9 cellular contexts compared by ENCODE assay signal in genomic region chr9:128733256-128733655, GRCh38. TPM values are rescaled to one million over a fixed set of nuclear protein-coding genes. Genes with fewer than 3 reads are reported as not detected.
DNase-seq lines count a peak whose midpoint lies in the region; ATAC-seq and TF ChIP-seq lines count a peak whose summit lies in the region.
"Had no signal": no experiment of that assay in that cellular context is flagged by ENCODE, and none has a peak within 500 bp of the region (broad histone marks: within the 10 kb centered on the region; RNA-seq: fewer than 3 reads in every experiment).

No MANE protein-coding gene starts in this region.

- no peak overlapping the region for H2BK15ac ChIP-seq in H9 (ENCODE audit: low read depth, low read length)

- H3K9me2 ChIP-seq in hepatocyte (replicated peaks; ENCODE audit: insufficient read depth): no peaks in the 10 kb centered on the region

- H4K5ac ChIP-seq in H9 (ENCODE audit: insufficient read length, low read depth, low read length): no peak overlapping the region

- H3K4me3 ChIP-seq in BJ (ENCODE audit: low read depth, low read length): no peak overlapping the region
- no peak overlapping the region for H3K4me3 ChIP-seq in astrocyte of the cerebellum (ENCODE audit: low read depth, low read length)
- H3K4me3 ChIP-seq in hepatocyte: no peak overlapping the region
- no peak overlapping the region for H3K4me3 ChIP-seq in sigmoid colon

- no peaks in the 10 kb centered on the region for H3K9me3 Mint-ChIP-seq in H9
- H3K9me3 Mint-ChIP-seq: naive thymus-derived CD8-positive, alpha-beta T cell had no signal

- H4K20me1 ChIP-seq in H9 (ENCODE audit: control insufficient read depth, insufficient read depth, insufficient read length): no peaks in the 10 kb centered on the region
- no peaks in the 10 kb centered on the region for H4K20me1 ChIP-seq in hepatocyte (ENCODE audit: insufficient read depth, poor library complexity, severe bottlenecking)

- no peak for TF ChIP-seq POLR2A in sigmoid colon (IDR thresholded peaks at IDR 0.05)

- H3K9ac ChIP-seq in H9 (ENCODE audit: extremely low read depth, insufficient read length, low read length): no peak overlapping the region

- no peaks in the 10 kb centered on the region; the same call in 1 of the 2 replicates for H3K27me3 Mint-ChIP-seq in H9 (ENCODE audit: low read depth)
- H3K27me3 Mint-ChIP-seq: naive thymus-derived CD8-positive, alpha-beta T cell had no signal

- POLR2A ChIA-PET in BJ (lab: Charles Lee): no interaction called here

- H3K4me3 Mint-ChIP-seq in H9: peak overlapping the region in 1 of 2 experiments; percentile 55; a peak in 2 of 5 replicates
- H3K4me3 Mint-ChIP-seq: naive thymus-derived CD8-positive, alpha-beta T cell had no signal

- H3K18ac ChIP-seq in H9 (ENCODE audit: insufficient read length, low read depth, low read length): no peak overlapping the region

- H2BK5ac ChIP-seq in H9 (ENCODE audit: insufficient read length, low read length): no peak overlapping the region

- H3K56ac ChIP-seq in H9 (ENCODE audit: insufficient read length, low read depth, low read length): no peak overlapping the region

- H4K8ac ChIP-seq in H9 (replicated peaks; ENCODE audit: insufficient read length, low read depth, low read length): no peak overlapping the region

- H3K27ac ChIP-seq in H9 (ENCODE audit: insufficient read length, low read depth, low read length) (no peak overlapping the region), hepatocyte (peak overlapping the region; percentile 50), sigmoid colon (peak overlapping the region in 3 of 4 donors; percentile 33 to 62 (median 48))

- H2AK5ac ChIP-seq in H9 (ENCODE audit: insufficient read length, low read length): no peak overlapping the region

- H3K23me2 ChIP-seq in H9 (ENCODE audit: insufficient read length, low read depth, low read length, poor library complexity, severe bottlenecking): no peaks in the 10 kb centered on the region

- H2AFZ ChIP-seq in H9 (ENCODE audit: low read length) (no peak overlapping the region), hepatocyte (peak overlapping the region; percentile 95)

- in situ Hi-C loops in astrocyte of the cerebellum (cut with HindIII; ENCODE audit: low sequenced_read_pairs): no loop called here

- no peak overlapping the region for H3K14ac ChIP-seq in H9 (ENCODE audit: insufficient read depth, low read length)

- H3K79me1 ChIP-seq in H9 (ENCODE audit: insufficient read depth, low read depth, low read length, poor library complexity, severe bottlenecking): no peaks in the 10 kb centered on the region

- TF ChIP-seq EP300 in sigmoid colon (IDR thresholded peaks at IDR 0.05): no peak

- peaks cover 0 to 22% (median 14%) of the 10 kb centered on the region in 3 experiments; a peak in 4 of 7 replicates for H3K36me3 Mint-ChIP-seq in H9 (ENCODE audit: insufficient read depth in 1 of 3, low read depth in 3 of 3)

- WGBS in H9 (ENCODE audit: extremely low coverage, insufficient read length, low lambda C conversion rate): no CpG with 5 or more reads among the region's 9 CpGs
- 12% methylated on average over 9 of the region's 9 CpGs for WGBS in hepatocyte (ENCODE audit: low lambda C conversion rate, missing lambda C conversion rate)
- WGBS in sigmoid colon, 2 donors: 26 to 44% methylated on average over 9 of the region's 9 CpGs

- no peak overlapping the region for H3K4ac ChIP-seq in H9 (ENCODE audit: low read depth, low read length)

- peaks cover 11% of the 10 kb centered on the region for H3K36me3 ChIP-seq in BJ (ENCODE audit: control insufficient read depth, insufficient read depth, low read length)
- no peaks in the 10 kb centered on the region for H3K36me3 ChIP-seq in hepatocyte (replicated peaks; ENCODE audit: insufficient read depth, low read depth)
- peaks cover 5 to 61% (median 17%) of the 10 kb centered on the region in 4 donors for H3K36me3 ChIP-seq in sigmoid colon

- peak; percentile 87 for TF ChIP-seq CTCF in BJ (IDR thresholded peaks at IDR 0.05; ENCODE audit: insufficient read depth, low read depth, low read length)
- peak; percentile 96 for TF ChIP-seq CTCF in H9 (conservative IDR thresholded peaks at IDR 0.05)
- peak; percentile 89 for TF ChIP-seq CTCF in astrocyte of the cerebellum (IDR thresholded peaks at IDR 0.05; ENCODE audit: low read depth, low read length, missing control alignments)
- peak; percentile 77 for TF ChIP-seq CTCF in hepatocyte (IDR thresholded peaks at IDR 0.05; ENCODE audit: poor library complexity)
- peak; percentile 26 to 60 (median 45) for TF ChIP-seq CTCF in sigmoid colon (IDR thresholded peaks at IDR 0.05)

- no peak overlapping the region for H3K23ac ChIP-seq in H9 (ENCODE audit: insufficient read length, low read depth, low read length)

- no peak overlapping the region for H2BK120ac ChIP-seq in H9 (ENCODE audit: low read depth, low read length, poor library complexity, severe bottlenecking)

- H3T11ph ChIP-seq in H9 (ENCODE audit: low read length): no peak overlapping the region

- CTCF ChIA-PET in BJ (lab: Yijun Ruan, JAX): interaction anchor here (0.6 to 1.9 kb wide), 12 partner anchors 9 to 235 kb away, joined by 3 to 12 read pairs (median 4); partner anchors contain the start of genes ENDOG, PKN3 and ZDHHC12

- no peaks in the 10 kb centered on the region for H3K9me3 ChIP-seq in H9 (ENCODE audit: control insufficient read depth, low read depth, low read length)
- H3K9me3 ChIP-seq in hepatocyte (ENCODE audit: low read depth): no peaks in the 10 kb centered on the region
- no peaks in the 10 kb centered on the region for H3K9me3 ChIP-seq in sigmoid colon

- H3K4me1 Mint-ChIP-seq in H9: peaks cover 6 to 11% of the 10 kb centered on the region in 2 experiments

- DNase-seq in BJ (ENCODE audit: low read depth) (no peak), H9 (peak; percentile 97), NCI-H526 treated with DMSO at 0.1 percent for 48 hours (lab: John Stamatoyannopoulos, UW) (peak; percentile 59), astrocyte of the cerebellum (ENCODE audit: low read depth) (peak; percentile 76), hepatocyte (ENCODE audit: low spot score) (peak; percentile 90), sigmoid colon (peak; percentile 75)
- DNase-seq: naive thymus-derived CD8-positive, alpha-beta T cell had no signal

- H3K4me2 ChIP-seq in H9 (ENCODE audit: insufficient read depth, insufficient read length, low read length) (no peak overlapping the region), hepatocyte (peak overlapping the region; percentile 69)

- H3K27ac Mint-ChIP-seq in H9: peak overlapping the region; percentile 86 to 93 (median 91); a peak in 6 of 7 replicates
- H3K27ac Mint-ChIP-seq: naive thymus-derived CD8-positive, alpha-beta T cell had no signal

- intact Hi-C loops in sigmoid colon (cut with DNase I): no loop called here

- H3K4me1 ChIP-seq in H9 (ENCODE audit: insufficient read depth, low read length): no peaks in the 10 kb centered on the region
- no peaks in the 10 kb centered on the region for H3K4me1 ChIP-seq in hepatocyte (ENCODE audit: insufficient read depth)
- no peaks in the 10 kb centered on the region for H3K4me1 ChIP-seq in sigmoid colon

- no peak overlapping the region for H2BK12ac ChIP-seq in H9 (ENCODE audit: insufficient read length, low read depth, low read length)

- no peak overlapping the region for H2BK20ac ChIP-seq in H9 (ENCODE audit: low read depth, low read length, poor library complexity, severe bottlenecking)

- no peak overlapping the region for H4K91ac ChIP-seq in H9 (ENCODE audit: insufficient read length, low read depth, low read length)

- H3K27me3 ChIP-seq in BJ (ENCODE audit: control insufficient read depth, insufficient read depth, low read length): no peaks in the 10 kb centered on the region
- no peaks in the 10 kb centered on the region for H3K27me3 ChIP-seq in H9 (ENCODE audit: insufficient read depth, low read length)
- no peaks in the 10 kb centered on the region for H3K27me3 ChIP-seq in hepatocyte
- no peaks in the 10 kb centered on the region for H3K27me3 ChIP-seq in sigmoid colon

- H3K79me2 ChIP-seq in H9 (ENCODE audit: insufficient read depth, low read length) (no peaks in the 10 kb centered on the region), hepatocyte (no peaks in the 10 kb centered on the region)

- ATAC-seq in HG03460 (IDR thresholded peaks at IDR 0.05; ENCODE audit: unreplicated experiment): no peak
- ATAC-seq in HG02763 (IDR thresholded peaks at IDR 0.05; ENCODE audit: unreplicated experiment): no peak

RNA-seq across cellular contexts. Expression of gene ZDHHC12, which starts 9.3 kb away (rescaled TPM):
- 41.6 and 60.0 TPM in 2 replicates for polyA plus RNA-seq in BJ (2011; rRNA removed)
- polyA minus RNA-seq in BJ (2011; rRNA and poly(A)+ RNA removed): 13.7 and 15.9 TPM in 2 replicates
- 42.8 and 45.8 TPM in 2 replicates for total RNA-seq in H9 (2021)
- 26.2 and 33.5 TPM in 2 replicates for total RNA-seq in hepatocyte
- polyA plus RNA-seq in hepatocyte: 76.3 and 84.9 TPM in 2 replicates
- 10 to 100 TPM; 13.3 to 46.2 (median 15.3) TPM for total RNA-seq in sigmoid colon
- polyA plus RNA-seq in sigmoid colon: 100 to 1,000 TPM in 1 of 3 donors, 10 to 100 TPM in 2; 72.6 to 123 (median 73.9) TPM

RNA-seq across cellular contexts. Expression of gene PKN3, which starts 31.0 kb away (rescaled TPM):
- polyA plus RNA-seq in BJ (2011; rRNA removed) (2.8 and 3.4 TPM in 2 replicates), hepatocyte (3.7 and 9.4 TPM in 2 replicates), sigmoid colon (1 to 10 TPM; 1.6 to 7.2 (median 1.8) TPM)
- polyA minus RNA-seq in BJ (2011; rRNA and poly(A)+ RNA removed): 4.2 and 4.7 TPM in 2 replicates
- total RNA-seq in H9 (2021) (23.8 and 25.0 TPM in 2 replicates), hepatocyte (4.0 and 4.5 TPM in 2 replicates), sigmoid colon (1 to 10 TPM; 1.6 to 5.5 (median 3.1) TPM)

RNA-seq across cellular contexts. Expression of gene ZER1, which starts 38.5 kb away (rescaled TPM):
- polyA plus RNA-seq in BJ (2011; rRNA removed): 41.4 and 64.5 TPM in 2 replicates
- 69.5 and 79.8 TPM in 2 replicates for polyA minus RNA-seq in BJ (2011; rRNA and poly(A)+ RNA removed)
- 23.1 and 24.2 TPM in 2 replicates for total RNA-seq in H9 (2021)
- total RNA-seq in hepatocyte: 26.0 and 38.9 TPM in 2 replicates
- polyA plus RNA-seq in hepatocyte: 24.4 and 25.1 TPM in 2 replicates
- total RNA-seq in sigmoid colon: 10 to 100 TPM; 41.6 to 65.4 (median 51.9) TPM
- polyA plus RNA-seq in sigmoid colon: 10 to 100 TPM; 30.0 to 37.9 (median 34.8) TPM

RNA-seq across cellular contexts. Expression of gene SET, which starts 44.2 kb away (rescaled TPM):
- polyA plus RNA-seq in BJ (2011; rRNA removed): 51.6 and 130 TPM in 2 replicates
- 55.0 and 55.1 TPM in 2 replicates for polyA minus RNA-seq in BJ (2011; rRNA and poly(A)+ RNA removed)
- total RNA-seq in H9 (2021): 1,148 and 1,158 TPM in 2 replicates
- 343 and 416 TPM in 2 replicates for total RNA-seq in hepatocyte
- polyA plus RNA-seq in hepatocyte: 213 and 217 TPM in 2 replicates
- 100 to 1,000 TPM; 182 to 195 (median 187) TPM for total RNA-seq in sigmoid colon
- 100 to 1,000 TPM in 2 of 3 donors, 10 to 100 TPM in 1; 77.2 to 172 (median 114) TPM for polyA plus RNA-seq in sigmoid colon

RNA-seq across cellular contexts. Expression of gene TBC1D13, which starts 53.8 kb away (rescaled TPM):
- 21.2 and 31.9 TPM in 2 replicates for polyA plus RNA-seq in BJ (2011; rRNA removed)
- polyA minus RNA-seq in BJ (2011; rRNA and poly(A)+ RNA removed): 17.0 and 18.8 TPM in 2 replicates
- 27.3 and 30.3 TPM in 2 replicates for total RNA-seq in H9 (2021)
- 21.4 and 39.3 TPM in 2 replicates for total RNA-seq in hepatocyte
- polyA plus RNA-seq in hepatocyte: 20.4 and 25.2 TPM in 2 replicates
- 10 to 100 TPM; 13.0 to 25.8 (median 17.8) TPM for total RNA-seq in sigmoid colon
- 10 to 100 TPM in 2 of 3 donors, 1 to 10 TPM in 1; 9.0 to 18.0 (median 10.4) TPM for polyA plus RNA-seq in sigmoid colon

Comparison
In these comparisons a context has a peak if more than half of its experiments do, and no peak if none do; other contexts are left out.
1. CTCF ChIP-seq: peak in every context shown above with its lines; median percentile 96 in H9; 89 in astrocyte of the cerebellum; 87 in BJ; 77 in hepatocyte; 45 in sigmoid colon.